ENCODE assay signal across 1 cellular context in the genomic region with DNA sequence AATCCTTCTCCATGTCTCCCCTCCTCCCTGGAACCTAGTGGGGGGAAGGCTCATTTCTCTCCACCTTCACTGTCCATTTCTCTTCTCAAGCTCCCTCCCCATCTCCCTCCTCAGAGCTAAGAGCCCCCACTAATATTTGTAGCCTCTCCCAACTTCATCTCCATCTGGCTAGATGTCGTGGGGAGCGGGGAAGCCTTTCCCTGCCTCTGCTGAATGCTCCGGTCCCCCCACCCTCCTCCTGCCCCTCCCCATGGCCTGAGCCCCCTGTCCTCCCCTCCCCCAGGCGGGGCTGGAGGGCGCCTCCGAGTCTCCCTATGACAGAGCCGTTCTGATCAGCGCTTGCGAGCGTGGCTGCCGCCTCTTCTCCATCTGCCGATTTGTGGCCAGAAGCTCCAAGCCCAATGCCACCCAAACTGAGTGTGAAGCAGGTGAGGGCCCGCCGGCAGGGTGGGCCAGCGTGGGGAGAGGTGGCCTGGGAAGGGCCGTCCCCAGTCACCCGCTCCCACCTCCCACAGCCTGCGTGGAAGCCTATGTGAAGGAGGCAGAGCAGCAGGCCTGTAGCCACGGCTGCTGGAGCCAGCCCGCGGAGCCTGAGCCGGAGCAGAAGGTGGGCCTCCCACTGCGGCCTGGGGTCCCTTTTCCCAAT.
TF ChIP-seq lines count a peak whose summit lies in the region.

No MANE protein-coding gene starts in this region.

TF ChIP-seq in K562, 482 proteins besides CTCF, POLR2A, EP300 and RAD21:
- no peak for TF ChIP-seq SIN3B (IDR thresholded peaks at IDR 0.05; ENCODE audit: low read depth)
- TF ChIP-seq ZKSCAN1 (IDR thresholded peaks at IDR 0.05; ENCODE audit: low read depth, low read length) = no peak
- TF ChIP-seq NR2C2 (CRISPR knock-in tag; IDR thresholded peaks at IDR 0.05) = no peak
- TF ChIP-seq NR2C2 (tag; IDR thresholded peaks at IDR 0.05) = no peak
- TF ChIP-seq MEF2A (IDR thresholded peaks at IDR 0.05; ENCODE audit: control insufficient read depth, low read depth, low read length) = no peak
- TF ChIP-seq KAT2B (IDR thresholded peaks at IDR 0.05; ENCODE audit: low read depth, low read length) = no peak
- no peak for TF ChIP-seq JUND (IDR thresholded peaks at IDR 0.05; ENCODE audit: borderline replicate concordance, low read depth, low read length)
- no peak for TF ChIP-seq JUND (tag; IDR thresholded peaks at IDR 0.05; ENCODE audit: borderline replicate concordance, low read depth, low read length)
